1 cellular context compared by ENCODE assay signal in the genomic region with DNA sequence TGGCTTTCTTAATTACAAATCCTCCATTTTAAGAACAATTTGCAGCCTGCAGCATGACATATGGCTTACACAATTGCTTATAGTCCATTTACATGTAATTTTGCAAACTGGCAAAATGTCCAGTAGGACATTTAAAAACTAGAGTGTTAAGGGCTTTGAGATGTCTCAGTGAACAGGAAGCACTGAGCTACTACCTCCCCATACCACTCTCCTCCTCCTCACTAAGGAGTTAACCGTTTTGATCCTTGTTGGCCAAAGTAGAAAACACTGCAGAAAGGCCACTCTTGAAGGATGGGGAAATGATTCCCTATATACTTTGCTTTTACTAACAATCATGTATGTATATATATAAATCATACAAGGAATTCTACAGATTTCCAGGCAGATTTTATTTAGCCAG.
TF ChIP-seq lines count a peak whose summit lies in the region.

No MANE protein-coding gene starts in this region.

TF ChIP-seq in K562, 482 proteins besides CTCF, POLR2A, EP300 and RAD21 (continued from another document):
- TF ChIP-seq, protein P1, sequence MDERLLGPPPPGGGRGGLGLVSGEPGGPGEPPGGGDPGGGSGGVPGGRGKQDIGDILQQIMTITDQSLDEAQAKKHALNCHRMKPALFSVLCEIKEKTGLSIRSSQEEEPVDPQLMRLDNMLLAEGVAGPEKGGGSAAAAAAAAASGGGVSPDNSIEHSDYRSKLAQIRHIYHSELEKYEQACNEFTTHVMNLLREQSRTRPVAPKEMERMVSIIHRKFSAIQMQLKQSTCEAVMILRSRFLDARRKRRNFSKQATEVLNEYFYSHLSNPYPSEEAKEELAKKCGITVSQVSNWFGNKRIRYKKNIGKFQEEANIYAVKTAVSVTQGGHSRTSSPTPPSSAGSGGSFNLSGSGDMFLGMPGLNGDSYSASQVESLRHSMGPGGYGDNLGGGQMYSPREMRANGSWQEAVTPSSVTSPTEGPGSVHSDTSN (CRISPR knock-in tag; IDR thresholded peaks at IDR 0.05; ENCODE audit: low read depth), result no peak
- TF ChIP-seq, protein P1 (tag; conservative IDR thresholded peaks at IDR 0.05; ENCODE audit: low read depth), result no peak
- TF ChIP-seq, protein P2, sequence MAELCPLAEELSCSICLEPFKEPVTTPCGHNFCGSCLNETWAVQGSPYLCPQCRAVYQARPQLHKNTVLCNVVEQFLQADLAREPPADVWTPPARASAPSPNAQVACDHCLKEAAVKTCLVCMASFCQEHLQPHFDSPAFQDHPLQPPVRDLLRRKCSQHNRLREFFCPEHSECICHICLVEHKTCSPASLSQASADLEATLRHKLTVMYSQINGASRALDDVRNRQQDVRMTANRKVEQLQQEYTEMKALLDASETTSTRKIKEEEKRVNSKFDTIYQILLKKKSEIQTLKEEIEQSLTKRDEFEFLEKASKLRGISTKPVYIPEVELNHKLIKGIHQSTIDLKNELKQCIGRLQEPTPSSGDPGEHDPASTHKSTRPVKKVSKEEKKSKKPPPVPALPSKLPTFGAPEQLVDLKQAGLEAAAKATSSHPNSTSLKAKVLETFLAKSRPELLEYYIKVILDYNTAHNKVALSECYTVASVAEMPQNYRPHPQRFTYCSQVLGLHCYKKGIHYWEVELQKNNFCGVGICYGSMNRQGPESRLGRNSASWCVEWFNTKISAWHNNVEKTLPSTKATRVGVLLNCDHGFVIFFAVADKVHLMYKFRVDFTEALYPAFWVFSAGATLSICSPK (IDR thresholded peaks at IDR 0.05; ENCODE audit: borderline replicate concordance), result no peak
- TF ChIP-seq GATAD2A (IDR thresholded peaks at IDR 0.05) (no peak), PML (IDR thresholded peaks at IDR 0.05; ENCODE audit: low read length) (no peak), NR2C2 (CRISPR knock-in tag; IDR thresholded peaks at IDR 0.05) (no peak), NR2C2 (tag; IDR thresholded peaks at IDR 0.05) (no peak), ZNF316 (IDR thresholded peaks at IDR 0.05) (peak; percentile 14; the same call in 1 of the 2 replicates), ZNF431 (CRISPR knock-in tag; IDR thresholded peaks at IDR 0.05) (no peak), ARID1B (IDR thresholded peaks at IDR 0.05) (no peak), ZNF347 (CRISPR knock-in tag; IDR thresholded peaks at IDR 0.05; ENCODE audit: low read depth) (no peak), POLR2AphosphoS5 (IDR thresholded peaks at IDR 0.05; ENCODE audit: control insufficient read depth, insufficient read depth, low read depth, low read length) (no peak), CEBPB (tag; IDR thresholded peaks at IDR 0.05) (0 out of 2 replicates have a peak, but pooled peaks have one; percentile 13)
- TF ChIP-seq, protein P3, sequence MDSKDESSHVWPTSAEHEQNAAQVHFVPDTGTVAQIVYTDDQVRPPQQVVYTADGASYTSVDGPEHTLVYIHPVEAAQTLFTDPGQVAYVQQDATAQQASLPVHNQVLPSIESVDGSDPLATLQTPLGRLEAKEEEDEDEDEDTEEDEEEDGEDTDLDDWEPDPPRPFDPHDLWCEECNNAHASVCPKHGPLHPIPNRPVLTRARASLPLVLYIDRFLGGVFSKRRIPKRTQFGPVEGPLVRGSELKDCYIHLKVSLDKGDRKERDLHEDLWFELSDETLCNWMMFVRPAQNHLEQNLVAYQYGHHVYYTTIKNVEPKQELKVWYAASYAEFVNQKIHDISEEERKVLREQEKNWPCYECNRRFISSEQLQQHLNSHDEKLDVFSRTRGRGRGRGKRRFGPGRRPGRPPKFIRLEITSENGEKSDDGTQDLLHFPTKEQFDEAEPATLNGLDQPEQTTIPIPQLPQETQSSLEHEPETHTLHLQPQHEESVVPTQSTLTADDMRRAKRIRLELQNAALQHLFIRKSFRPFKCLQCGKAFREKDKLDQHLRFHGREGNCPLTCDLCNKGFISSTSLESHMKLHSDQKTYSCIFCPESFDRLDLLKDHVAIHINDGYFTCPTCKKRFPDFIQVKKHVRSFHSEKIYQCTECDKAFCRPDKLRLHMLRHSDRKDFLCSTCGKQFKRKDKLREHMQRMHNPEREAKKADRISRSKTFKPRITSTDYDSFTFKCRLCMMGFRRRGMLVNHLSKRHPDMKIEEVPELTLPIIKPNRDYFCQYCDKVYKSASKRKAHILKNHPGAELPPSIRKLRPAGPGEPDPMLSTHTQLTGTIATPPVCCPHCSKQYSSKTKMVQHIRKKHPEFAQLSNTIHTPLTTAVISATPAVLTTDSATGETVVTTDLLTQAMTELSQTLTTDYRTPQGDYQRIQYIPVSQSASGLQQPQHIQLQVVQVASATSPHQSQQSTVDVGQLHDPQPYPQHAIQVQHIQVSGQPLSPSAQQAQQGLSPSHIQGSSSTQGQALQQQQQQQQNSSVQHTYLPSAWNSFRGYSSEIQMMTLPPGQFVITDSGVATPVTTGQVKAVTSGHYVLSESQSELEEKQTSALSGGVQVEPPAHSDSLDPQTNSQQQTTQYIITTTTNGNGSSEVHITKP (IDR thresholded peaks at IDR 0.05; ENCODE audit: partially characterized antibody), result no peak
- TF ChIP-seq, protein P4, sequence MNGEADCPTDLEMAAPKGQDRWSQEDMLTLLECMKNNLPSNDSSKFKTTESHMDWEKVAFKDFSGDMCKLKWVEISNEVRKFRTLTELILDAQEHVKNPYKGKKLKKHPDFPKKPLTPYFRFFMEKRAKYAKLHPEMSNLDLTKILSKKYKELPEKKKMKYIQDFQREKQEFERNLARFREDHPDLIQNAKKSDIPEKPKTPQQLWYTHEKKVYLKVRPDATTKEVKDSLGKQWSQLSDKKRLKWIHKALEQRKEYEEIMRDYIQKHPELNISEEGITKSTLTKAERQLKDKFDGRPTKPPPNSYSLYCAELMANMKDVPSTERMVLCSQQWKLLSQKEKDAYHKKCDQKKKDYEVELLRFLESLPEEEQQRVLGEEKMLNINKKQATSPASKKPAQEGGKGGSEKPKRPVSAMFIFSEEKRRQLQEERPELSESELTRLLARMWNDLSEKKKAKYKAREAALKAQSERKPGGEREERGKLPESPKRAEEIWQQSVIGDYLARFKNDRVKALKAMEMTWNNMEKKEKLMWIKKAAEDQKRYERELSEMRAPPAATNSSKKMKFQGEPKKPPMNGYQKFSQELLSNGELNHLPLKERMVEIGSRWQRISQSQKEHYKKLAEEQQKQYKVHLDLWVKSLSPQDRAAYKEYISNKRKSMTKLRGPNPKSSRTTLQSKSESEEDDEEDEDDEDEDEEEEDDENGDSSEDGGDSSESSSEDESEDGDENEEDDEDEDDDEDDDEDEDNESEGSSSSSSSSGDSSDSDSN (IDR thresholded peaks at IDR 0.05; ENCODE audit: borderline replicate concordance in 1 of 2, low read depth in 2 of 2, low read length in 2 of 2), result no peak
- TF ChIP-seq, protein P5, sequence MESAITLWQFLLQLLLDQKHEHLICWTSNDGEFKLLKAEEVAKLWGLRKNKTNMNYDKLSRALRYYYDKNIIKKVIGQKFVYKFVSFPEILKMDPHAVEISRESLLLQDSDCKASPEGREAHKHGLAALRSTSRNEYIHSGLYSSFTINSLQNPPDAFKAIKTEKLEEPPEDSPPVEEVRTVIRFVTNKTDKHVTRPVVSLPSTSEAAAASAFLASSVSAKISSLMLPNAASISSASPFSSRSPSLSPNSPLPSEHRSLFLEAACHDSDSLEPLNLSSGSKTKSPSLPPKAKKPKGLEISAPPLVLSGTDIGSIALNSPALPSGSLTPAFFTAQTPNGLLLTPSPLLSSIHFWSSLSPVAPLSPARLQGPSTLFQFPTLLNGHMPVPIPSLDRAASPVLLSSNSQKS (CRISPR knock-in tag; IDR thresholded peaks at IDR 0.05), result no peak
